In the genomic region with DNA sequence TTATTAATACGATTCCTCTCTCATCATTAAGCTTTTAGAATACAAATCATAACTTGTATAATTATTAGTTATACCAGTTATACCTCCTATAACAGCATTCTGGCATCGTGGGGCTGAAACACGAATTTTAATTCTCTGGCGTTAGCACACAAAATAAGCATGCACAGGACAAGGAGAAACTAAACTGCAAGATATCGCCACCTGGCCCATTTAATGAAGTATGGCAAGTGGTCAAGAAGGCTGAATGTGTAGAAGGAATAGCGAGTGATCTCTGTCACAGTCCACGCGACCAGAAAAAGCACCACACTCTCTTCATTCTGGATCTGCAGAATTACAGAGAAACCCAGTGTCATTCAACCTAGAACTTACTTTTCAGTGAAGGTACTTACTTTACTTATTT, we compare ENCODE assay signal across 8 cellular contexts. TPM values are rescaled to one million over a fixed set of nuclear protein-coding genes. Genes with fewer than 3 reads are reported as not detected.
DNase-seq lines count a peak whose midpoint lies in the region; ATAC-seq and TF ChIP-seq lines count a peak whose summit lies in the region.

No MANE protein-coding gene starts in this region.

- H3K4me3 ChIP-seq in right cardiac atrium (ENCODE audit: low read length), result no peak overlapping the region

- DNase-seq in right cardiac atrium, result no peak
- DNase-seq in Right ventricle myocardium inferior (ENCODE audit: missing footprints), result no peak
- DNase-seq in NCI-H774 (lab: John Stamatoyannopoulos, UW), result peak; percentile 0
- peak; percentile 49 to 52 for DNase-seq in erythroblast (lab: John Stamatoyannopoulos, UW)
- no peak for DNase-seq in hypothalamus (lab: John Stamatoyannopoulos, UW)
- DNase-seq in SHP77 treated with DMSO at 0.1 percent for 48 hours (lab: John Stamatoyannopoulos, UW), result no peak
- DNase-seq in stimulated activated CD4-positive, alpha-beta T cell treated with anti-CD3 and anti-CD28 coated beads, Interleukin-4, amount 100 ng/mL, for 24 hours, result no peak

- intact Hi-C loops in right cardiac atrium (cut with DNase I) (no loop called here), Right ventricle myocardium inferior (cut with DNase I) (loop anchor here (5.0 kb wide), 1 partner anchor 147 kb away; the partner anchor contains the start of gene ST8SIA6)

- H3K27me3 ChIP-seq in right cardiac atrium (ENCODE audit: control insufficient read depth, insufficient read depth), result no peaks in the 10 kb centered on the region

- no peak overlapping the region for H3K27ac ChIP-seq in right cardiac atrium (ENCODE audit: low read length)

- no peak for TF ChIP-seq POLR2A in erythroblast (IDR thresholded peaks at IDR 0.05; ENCODE audit: low read length)

- H3K4me1 ChIP-seq in right cardiac atrium (ENCODE audit: control insufficient read depth, insufficient read depth, low read length), result no peaks in the 10 kb centered on the region

- ATAC-seq in right cardiac atrium (peak; percentile 29 to 71), Right ventricle myocardium inferior (no peak), HG02623 (IDR thresholded peaks at IDR 0.05; ENCODE audit: unreplicated experiment) (no peak)

- H3K9me3 ChIP-seq in right cardiac atrium (ENCODE audit: control insufficient read depth, low read length), result no peaks in the 10 kb centered on the region

- WGBS in right cardiac atrium, result 43% methylated on average over 8 of the region's 8 CpGs

RNA-seq across cellular contexts. Expression of gene HACD1, which starts 18.1 kb away (rescaled TPM):
- total RNA-seq in right cardiac atrium (100 to 1,000 TPM; 107 to 165 (median 160) TPM), Right ventricle myocardium inferior (157 TPM)
- polyA plus RNA-seq in right cardiac atrium, result 113 TPM

RNA-seq across cellular contexts. Expression of gene STAM, which starts 44.9 kb away (rescaled TPM):
- total RNA-seq in right cardiac atrium (10 to 100 TPM; 25.2 to 37.9 (median 35.5) TPM), Right ventricle myocardium inferior (19.4 TPM)
- 16.8 TPM for polyA plus RNA-seq in right cardiac atrium

Comparison
In these comparisons a context has a peak if more than half of its experiments do, and no peak if none do; other contexts are left out.
1. ATAC-seq: peak in right cardiac atrium (2 of 2); none in Right ventricle myocardium inferior (single experiment) and HG02623 (single experiment).
2. DNase-seq: peak in NCI-H774 (single experiment) and erythroblast (2 of 2); none in right cardiac atrium (0 of 3), Right ventricle myocardium inferior (single experiment), hypothalamus (0 of 51), SHP77 treated with DMSO at 0.1 percent for 48 hours (single experiment) and stimulated activated CD4-positive, alpha-beta T cell treated with anti-CD3 and anti-CD28 coated beads, Interleukin-4, amount 100 ng/mL, for 24 hours (single experiment).